Comparison of ENCODE assay signal across 1 cellular context in the genomic region with DNA sequence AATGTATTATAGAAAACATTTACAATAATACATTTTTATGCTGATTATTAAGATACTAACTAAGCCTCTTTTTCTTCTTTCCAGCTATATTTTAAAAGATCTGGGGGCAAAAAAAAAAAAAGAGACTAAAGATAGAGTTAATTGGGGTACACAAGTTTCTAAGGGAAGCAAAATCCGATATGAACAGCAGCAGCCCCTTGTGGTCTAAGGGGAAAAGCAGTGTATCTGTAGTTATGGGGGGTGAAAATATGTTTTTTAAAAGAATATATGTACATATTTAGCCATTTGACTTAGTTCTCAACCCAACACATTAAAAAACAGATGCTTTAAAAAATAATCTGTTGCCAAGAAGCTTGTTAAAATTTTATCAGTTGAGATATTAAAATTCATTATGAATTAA.
TF ChIP-seq lines count a peak whose summit lies in the region.

No MANE protein-coding gene starts in this region.

TF ChIP-seq in IMR-90, 13 proteins besides CTCF, POLR2A, EP300 and RAD21 (continued from another document):
- TF ChIP-seq, protein P1, sequence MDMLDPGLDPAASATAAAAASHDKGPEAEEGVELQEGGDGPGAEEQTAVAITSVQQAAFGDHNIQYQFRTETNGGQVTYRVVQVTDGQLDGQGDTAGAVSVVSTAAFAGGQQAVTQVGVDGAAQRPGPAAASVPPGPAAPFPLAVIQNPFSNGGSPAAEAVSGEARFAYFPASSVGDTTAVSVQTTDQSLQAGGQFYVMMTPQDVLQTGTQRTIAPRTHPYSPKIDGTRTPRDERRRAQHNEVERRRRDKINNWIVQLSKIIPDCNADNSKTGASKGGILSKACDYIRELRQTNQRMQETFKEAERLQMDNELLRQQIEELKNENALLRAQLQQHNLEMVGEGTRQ (IDR thresholded peaks at IDR 0.05; ENCODE audit: low read depth, low read length) = no peak
- TF ChIP-seq MAFK (IDR thresholded peaks at IDR 0.05; ENCODE audit: low read depth, low read length) (no peak), FOS (IDR thresholded peaks at IDR 0.05; ENCODE audit: low read depth, low read length) (no peak), RFX5 (IDR thresholded peaks at IDR 0.05; ENCODE audit: low read depth, low read length) (no peak)
